ENCODE assay signal across 17 cellular contexts in genomic region chr6:34736838-34737237, GRCh38. TPM values are rescaled to one million over a fixed set of nuclear protein-coding genes. Genes with fewer than 3 reads are reported as not detected.
DNase-seq lines count a peak whose midpoint lies in the region; ATAC-seq and TF ChIP-seq lines count a peak whose summit lies in the region.
"Had no signal": no experiment of that assay in that cellular context is flagged by ENCODE, and none has a peak within 500 bp of the region (broad histone marks: within the 10 kb centered on the region; RNA-seq: fewer than 3 reads in every experiment).

No MANE protein-coding gene starts in this region.

- H3K4me3 Mint-ChIP-seq in activated T-cell treated with anti-CD3 and anti-CD28 coated beads, Interleukin-2, amount 50 U/mL, for 72 hours = peak overlapping the region in 1 of 2 donors; percentile 42
- H3K4me3 Mint-ChIP-seq in GM23338 = no peak overlapping the region
- no peak overlapping the region for H3K4me3 Mint-ChIP-seq in stimulated activated naive B cell treated with anti-CD40 and anti-IgM and Interleukin-4, amounts not matched to agents 10 μg/mL and 1 μg/mL and 100 μg/mL, for 72 hours
- H3K4me3 Mint-ChIP-seq: B cell; CD4-positive, CD25-positive, alpha-beta regulatory T cell; CD8-positive, alpha-beta memory T cell; H9 had no signal

- H3K9me3 Mint-ChIP-seq in activated T-cell treated with anti-CD3 and anti-CD28 coated beads, Interleukin-2, amount 50 U/mL, for 72 hours = no peaks in the 10 kb centered on the region
- no peaks in the 10 kb centered on the region for H3K9me3 Mint-ChIP-seq in GM23338
- H3K9me3 Mint-ChIP-seq in stimulated activated naive B cell treated with anti-CD40 and anti-IgM and Interleukin-4, amounts not matched to agents 10 μg/mL and 1 μg/mL and 100 μg/mL, for 72 hours = no peaks in the 10 kb centered on the region
- H3K9me3 Mint-ChIP-seq: CD4-positive, CD25-positive, alpha-beta regulatory T cell; CD8-positive, alpha-beta memory T cell; H9 had no signal

- no peaks in the 10 kb centered on the region for H3K27me3 Mint-ChIP-seq in activated T-cell treated with anti-CD3 and anti-CD28 coated beads, Interleukin-2, amount 50 U/mL, for 72 hours (ENCODE audit: low read depth)
- peaks cover 1% of the 10 kb centered on the region for H3K27me3 Mint-ChIP-seq in GM23338 (ENCODE audit: insufficient read depth, low read depth, poor library complexity)
- peaks cover 3 to 5% of the 10 kb centered on the region in 2 donors for H3K27me3 Mint-ChIP-seq in stimulated activated naive B cell treated with anti-CD40 and anti-IgM and Interleukin-4, amounts not matched to agents 10 μg/mL and 1 μg/mL and 100 μg/mL, for 72 hours
- H3K27me3 Mint-ChIP-seq: B cell had no signal

- H3K4me3 ChIP-seq in GM23338 (no peak overlapping the region), uterus (no peak overlapping the region)
- H3K4me3 ChIP-seq: BLaER1 treated with 17β-estradiol and CSF1 and Interleukin-3, amounts not matched to agents 10 nM and 100 nM had no signal

- peak; percentile 53 to 54 for ATAC-seq in activated T-cell treated with anti-CD3 and anti-CD28 coated beads, Interleukin-2, amount 50 U/mL, for 72 hours (replicated peaks in 1 of 2)
- no peak for ATAC-seq in GM23338
- ATAC-seq in stimulated activated naive B cell treated with anti-CD40 and anti-IgM and Interleukin-4, amounts not matched to agents 10 μg/mL and 1 μg/mL and 100 μg/mL, for 72 hours (replicated peaks) = peak; percentile 34 to 58
- no peak for ATAC-seq in left colon

- no peaks in the 10 kb centered on the region for H3K79me2 ChIP-seq in GM23338 (replicated peaks; ENCODE audit: insufficient read depth)

- no peak for TF ChIP-seq POLR2A in uterus (IDR thresholded peaks at IDR 0.05)

- H3K9me2 ChIP-seq in GM23338 (ENCODE audit: insufficient read depth) = no peaks in the 10 kb centered on the region

- no peak overlapping the region; the same call in 1 of the 2 replicates for H2AFZ ChIP-seq in GM23338

- H3K36me3 ChIP-seq in GM23338 (ENCODE audit: insufficient read depth) = no peaks in the 10 kb centered on the region
- H3K36me3 ChIP-seq in uterus = no peaks in the 10 kb centered on the region
- H3K36me3 ChIP-seq: BLaER1 treated with 17β-estradiol and CSF1 and Interleukin-3, amounts not matched to agents 10 nM and 100 nM had no signal

- peaks cover 24% of the 10 kb centered on the region for H3K4me1 Mint-ChIP-seq in activated T-cell treated with anti-CD3 and anti-CD28 coated beads, Interleukin-2, amount 50 U/mL, for 72 hours (ENCODE audit: low read depth)
- H3K4me1 Mint-ChIP-seq in GM23338 = peaks cover 3% of the 10 kb centered on the region; the same call in 2 of the 3 replicates
- peaks cover 3 to 7% of the 10 kb centered on the region in 2 donors for H3K4me1 Mint-ChIP-seq in stimulated activated naive B cell treated with anti-CD40 and anti-IgM and Interleukin-4, amounts not matched to agents 10 μg/mL and 1 μg/mL and 100 μg/mL, for 72 hours
- H3K4me1 Mint-ChIP-seq: B cell; CD8-positive, alpha-beta memory T cell had no signal

- H3K27ac ChIP-seq in GM23338 (ENCODE audit: low read depth) (no peak overlapping the region), uterus (no peak overlapping the region)
- H3K27ac ChIP-seq: BLaER1 treated with 17β-estradiol and CSF1 and Interleukin-3, amounts not matched to agents 10 nM and 100 nM; HL-60 had no signal

- intact Hi-C loops in left colon (cut with DNase I, micrococcal nuclease) = no loop called here
- intact Hi-C loops in uterus (cut with DNase I; ENCODE audit: low total_unique reads) = no loop called here
- intact Hi-C loops in posterior cingulate gyrus (cut with DNase I) = no loop called here

- H3K27me3 ChIP-seq in GM23338 (ENCODE audit: insufficient read depth) (no peaks in the 10 kb centered on the region), uterus (no peaks in the 10 kb centered on the region)
- H3K27me3 ChIP-seq: BLaER1 treated with 17β-estradiol and CSF1 and Interleukin-3, amounts not matched to agents 10 nM and 100 nM had no signal

- no peaks in the 10 kb centered on the region for H3K9me3 ChIP-seq in uterus
- H3K9me3 ChIP-seq: BLaER1 treated with 17β-estradiol and CSF1 and Interleukin-3, amounts not matched to agents 10 nM and 100 nM had no signal

- DNase-seq in activated T-cell treated with anti-CD3 and anti-CD28 coated beads, Interleukin-2, amount 50 U/mL, for 72 hours = peak; percentile 27 to 29
- no peak for DNase-seq in activated T-cell treated with anti-CD3 and anti-CD28 coated beads, Interleukin-2, amount 50 U/mL, for 48 hours
- DNase-seq in CD1c-positive myeloid dendritic cell (ENCODE audit: extremely low spot score) (peak; percentile 2), GM23338 (ENCODE audit: low spot score) (peak; percentile 29), left colon (no peak), uterus (no peak), posterior cingulate gyrus (no peak)
- peak; percentile 9 for DNase-seq in stimulated activated naive B cell treated with anti-CD40 and anti-IgM and Interleukin-4, amounts not matched to agents 10 μg/mL and 1 μg/mL and 100 μg/mL, for 72 hours
- DNase-seq: CD4-positive, CD25-positive, alpha-beta regulatory T cell; CD8-positive, alpha-beta memory T cell; COR-L47; DMS 273 treated with DMSO at 0.1 percent for 48 hours; DMS53; H9 had no signal

- H3F3A ChIP-seq in GM23338 (replicated peaks; ENCODE audit: low read depth) = no peaks in the 10 kb centered on the region

- TF ChIP-seq CTCF in GM23338 (conservative IDR thresholded peaks at IDR 0.05; ENCODE audit: low read depth in 2 of 2) (no peak), uterus (IDR thresholded peaks at IDR 0.05) (no peak)

- no peak overlapping the region for H3K4me2 ChIP-seq in GM23338
- H3K4me2 ChIP-seq: BLaER1 treated with 17β-estradiol and CSF1 and Interleukin-3, amounts not matched to agents 10 nM and 100 nM had no signal

- H3K36me3 Mint-ChIP-seq in activated T-cell treated with anti-CD3 and anti-CD28 coated beads, Interleukin-2, amount 50 U/mL, for 72 hours (ENCODE audit: insufficient read depth in 2 of 2) = no peaks in the 10 kb centered on the region
- no peaks in the 10 kb centered on the region for H3K36me3 Mint-ChIP-seq in GM23338 (ENCODE audit: low read depth)
- no peaks in the 10 kb centered on the region for H3K36me3 Mint-ChIP-seq in stimulated activated naive B cell treated with anti-CD40 and anti-IgM and Interleukin-4, amounts not matched to agents 10 μg/mL and 1 μg/mL and 100 μg/mL, for 72 hours
- H3K36me3 Mint-ChIP-seq: CD4-positive, CD25-positive, alpha-beta regulatory T cell; CD8-positive, alpha-beta memory T cell had no signal

- no peaks in the 10 kb centered on the region for H3K4me1 ChIP-seq in GM23338 (ENCODE audit: insufficient read depth)
- H3K4me1 ChIP-seq in uterus = no peaks in the 10 kb centered on the region
- H3K4me1 ChIP-seq: BLaER1 treated with 17β-estradiol and CSF1 and Interleukin-3, amounts not matched to agents 10 nM and 100 nM had no signal

- no peaks in the 10 kb centered on the region for H4K20me1 ChIP-seq in GM23338 (replicated peaks; ENCODE audit: insufficient read depth)
- H4K20me1 ChIP-seq: BLaER1 treated with 17β-estradiol and CSF1 and Interleukin-3, amounts not matched to agents 10 nM and 100 nM had no signal

- H3K27ac Mint-ChIP-seq in activated T-cell treated with anti-CD3 and anti-CD28 coated beads, Interleukin-2, amount 50 U/mL, for 72 hours = no peak overlapping the region
- H3K27ac Mint-ChIP-seq in GM23338 = 0 out of 2 replicates have a peak overlapping the region, but pooled peaks have one; percentile 10
- H3K27ac Mint-ChIP-seq in stimulated activated naive B cell treated with anti-CD40 and anti-IgM and Interleukin-4, amounts not matched to agents 10 μg/mL and 1 μg/mL and 100 μg/mL, for 72 hours = no peak overlapping the region
- H3K27ac Mint-ChIP-seq: B cell; CD4-positive, CD25-positive, alpha-beta regulatory T cell; H9 had no signal

TF ChIP-seq in GM23338, 12 proteins besides CTCF, POLR2A, EP300 and RAD21 (continues in another document):
- no peak for TF ChIP-seq ZNF114 (CRISPR knock-in tag; IDR thresholded peaks at IDR 0.05)
- no peak for TF ChIP-seq POLR2AphosphoS5 (IDR thresholded peaks at IDR 0.05; ENCODE audit: low read depth)

RNA-seq across cellular contexts. Expression of gene SNRPC, which starts 20.5 kb away (rescaled TPM):
- 100 to 1,000 TPM in 1 of 2 donors, 10 to 100 TPM in 1; 95.7 to 121 TPM for total RNA-seq in activated T-cell treated with anti-CD3 and anti-CD28 coated beads, Interleukin-2, amount 50 U/mL, for 72 hours
- 121 and 163 TPM in 2 replicates for total RNA-seq in GM23338 (2014; rRNA removed; shearing (Covaris generic))
- polyA plus RNA-seq in GM23338 (2016; fragmentation: Nextera tagmentation; extraction: Ambion mirVana) = 385 and 415 TPM in 2 replicates
- total RNA-seq in left colon = 10 to 100 TPM; 54.8 to 60.7 TPM
- 10 to 100 TPM; 26.0 to 95.3 (median 55.6) TPM for total RNA-seq in uterus

RNA-seq across cellular contexts. Expression of gene ILRUN, which starts 40.3 kb away (rescaled TPM):
- 10 to 100 TPM; 68.8 to 78.8 TPM for total RNA-seq in activated T-cell treated with anti-CD3 and anti-CD28 coated beads, Interleukin-2, amount 50 U/mL, for 72 hours
- total RNA-seq in GM23338 (2014; rRNA removed; shearing (Covaris generic)) = 76.4 and 80.1 TPM in 2 replicates
- 17.6 and 19.2 TPM in 2 replicates for polyA plus RNA-seq in GM23338 (2016; fragmentation: Nextera tagmentation; extraction: Ambion mirVana)
- total RNA-seq in left colon (10 to 100 TPM; 48.0 to 57.6 TPM), uterus (10 to 100 TPM in 3 of 4 donors, 1 to 10 TPM in 1; 9.0 to 70.8 (median 35.0) TPM)

RNA-seq across cellular contexts. Expression of gene BLTP3A, which starts 55.0 kb away (rescaled TPM):
- 10 to 100 TPM; 22.1 to 25.3 TPM for total RNA-seq in activated T-cell treated with anti-CD3 and anti-CD28 coated beads, Interleukin-2, amount 50 U/mL, for 72 hours
- total RNA-seq in GM23338 (2014; rRNA removed; shearing (Covaris generic)) = 15.3 and 18.4 TPM in 2 replicates
- 2.9 and 3.4 TPM in 2 replicates for polyA plus RNA-seq in GM23338 (2016; fragmentation: Nextera tagmentation; extraction: Ambion mirVana)
- 1 to 10 TPM; 7.5 to 9.7 TPM for total RNA-seq in left colon
- 10 to 100 TPM in 1 of 4 donors, 1 to 10 TPM in 3; 2.1 to 16.2 (median 6.6) TPM for total RNA-seq in uterus

Comparison
In these comparisons a context has a peak if more than half of its experiments do, and no peak if none do; other contexts are left out.
1. DNase-seq: peak in activated T-cell treated with anti-CD3 and anti-CD28 coated beads, Interleukin-2, amount 50 U/mL, for 72 hours (2 of 2), CD1c-positive myeloid dendritic cell (single experiment), GM23338 (single experiment) and stimulated activated naive B cell treated with anti-CD40 and anti-IgM and Interleukin-4, amounts not matched to agents 10 μg/mL and 1 μg/mL and 100 μg/mL, for 72 hours (single experiment); none in activated T-cell treated with anti-CD3 and anti-CD28 coated beads, Interleukin-2, amount 50 U/mL, for 48 hours (0 of 2), left colon (0 of 2), uterus (0 of 2) and posterior cingulate gyrus (0 of 10).
2. ATAC-seq: peak in activated T-cell treated with anti-CD3 and anti-CD28 coated beads, Interleukin-2, amount 50 U/mL, for 72 hours (2 of 2) and stimulated activated naive B cell treated with anti-CD40 and anti-IgM and Interleukin-4, amounts not matched to agents 10 μg/mL and 1 μg/mL and 100 μg/mL, for 72 hours (2 of 2); none in GM23338 (single experiment) and left colon (single experiment).